ENCODE assay signal across 8 cellular contexts in genomic region chr15:51736069-51736468, GRCh38. TPM values are rescaled to one million over a fixed set of nuclear protein-coding genes. Genes with fewer than 3 reads are reported as not detected.
DNase-seq lines count a peak whose midpoint lies in the region; ATAC-seq and TF ChIP-seq lines count a peak whose summit lies in the region.

No MANE protein-coding gene starts in this region.

- peaks cover 26% of the 10 kb centered on the region for H3K4me1 Mint-ChIP-seq in chondrocyte (ENCODE audit: low read depth)

- no peak overlapping the region for H3K4me3 ChIP-seq in mucosa of descending colon

- peak; percentile 32 for DNase-seq in activated naive CD4-positive, alpha-beta T cell treated with Interleukin-2 at 50 U/mL for 16 hours
- no peak for DNase-seq in activated naive CD4-positive, alpha-beta T cell (lab: John Stamatoyannopoulos, UW)
- DNase-seq in NAMALWA (ENCODE audit: low spot score) (peak; percentile 43), chondrocyte (ENCODE audit: low spot score) (no peak), mucosa of descending colon (no peak), AG08395 (ENCODE audit: low spot score) (no peak)
- DNase-seq in stimulated activated CD8-positive, alpha-beta memory T cell treated with anti-CD3 and anti-CD28 coated beads, Interleukin-4, amount 100 ng/mL, for 48 hours: peak; percentile 43
- no peak for DNase-seq in activated effector memory CD4-positive, alpha-beta T cell treated with anti-CD3 and anti-CD28 coated beads, Interleukin-2, amount 50 U/mL, for 16 hours

- H3K27ac Mint-ChIP-seq in chondrocyte (ENCODE audit: unreplicated experiment): no peak overlapping the region

- no peaks in the 10 kb centered on the region for H3K36me3 ChIP-seq in mucosa of descending colon (ENCODE audit: low read depth)

- no peak for ATAC-seq in mucosa of descending colon

- H3K9me3 ChIP-seq in mucosa of descending colon: no peaks in the 10 kb centered on the region

- H3K9me3 Mint-ChIP-seq in chondrocyte (ENCODE audit: low read depth): no peaks in the 10 kb centered on the region

- H3K4me1 ChIP-seq in mucosa of descending colon (ENCODE audit: low read depth): peaks cover 15% of the 10 kb centered on the region

- intact Hi-C loops in mucosa of descending colon (cut with DNase I, micrococcal nuclease): no loop called here

- peak overlapping the region; percentile 66 for H3K4me3 Mint-ChIP-seq in chondrocyte (ENCODE audit: unreplicated experiment)

- no peak for TF ChIP-seq CTCF in chondrocyte (IDR thresholded peaks at IDR 0.05)
- TF ChIP-seq CTCF in mucosa of descending colon (IDR thresholded peaks at IDR 0.05): no peak

- peaks cover 1% of the 10 kb centered on the region for H3K36me3 Mint-ChIP-seq in chondrocyte (ENCODE audit: low read depth)

- peaks cover 1% of the 10 kb centered on the region for H3K27me3 Mint-ChIP-seq in chondrocyte (ENCODE audit: low read depth)

RNA-seq across cellular contexts. Expression of gene LYSMD2, which starts 1.4 kb away (rescaled TPM):
- total RNA-seq in chondrocyte: 1.5 to 2.7 TPM (median 2.6 TPM) in 3 replicates
- total RNA-seq in mucosa of descending colon: 10 to 100 TPM in 1 of 3 donors, 1 to 10 TPM in 2; 3.8 to 12.8 (median 7.3) TPM

RNA-seq across cellular contexts. Expression of gene TMOD2, which starts 15.3 kb away (rescaled TPM):
- total RNA-seq in chondrocyte: 5.7 to 7.8 TPM (median 6.7 TPM) in 3 replicates
- 10 to 100 TPM in 1 of 3 donors, 1 to 10 TPM in 2; 3.7 to 30.3 (median 6.3) TPM for total RNA-seq in mucosa of descending colon

RNA-seq across cellular contexts. Expression of gene SCG3, which starts 54.8 kb away (rescaled TPM):
- total RNA-seq in chondrocyte: not detected in 3 replicates
- 1 to 10 TPM in 1 of 3 donors, under 1 TPM in 2; 0.78 to 3.3 (median 0.89) TPM for total RNA-seq in mucosa of descending colon

Comparison
In these comparisons a context has a peak if more than half of its experiments do, and no peak if none do; other contexts are left out.
1. DNase-seq: peak in activated naive CD4-positive, alpha-beta T cell treated with Interleukin-2 at 50 U/mL for 16 hours (single experiment), NAMALWA (single experiment) and stimulated activated CD8-positive, alpha-beta memory T cell treated with anti-CD3 and anti-CD28 coated beads, Interleukin-4, amount 100 ng/mL, for 48 hours (single experiment); none in activated naive CD4-positive, alpha-beta T cell (0 of 4), chondrocyte (single experiment), mucosa of descending colon (0 of 3), activated effector memory CD4-positive, alpha-beta T cell treated with anti-CD3 and anti-CD28 coated beads, Interleukin-2, amount 50 U/mL, for 16 hours (single experiment) and AG08395 (single experiment).